In genomic region chr2:232443047-232443446, GRCh38 we compare ENCODE assay signal across 18 cellular contexts. TPM values are rescaled to one million over a fixed set of nuclear protein-coding genes. Genes with fewer than 3 reads are reported as not detected.
"Had no signal": no experiment of that assay in that cellular context is flagged by ENCODE, and none has a peak within 500 bp of the region (broad histone marks: within the 10 kb centered on the region; RNA-seq: fewer than 3 reads in every experiment).

No MANE protein-coding gene starts in this region.

RNA-seq across cellular contexts. Expression of gene ALPI, which starts 12.9 kb away (rescaled TPM):
- total RNA-seq: activated CD4-positive, alpha-beta memory T cell treated with anti-CD3 and anti-CD28 coated beads, Interleukin-2, amount 10 ng/mL, durations not matched to agents 7 days and 5 days; activated CD4-positive, alpha-beta T cell treated with anti-CD3 and anti-CD28 coated beads for 36 hours; activated CD4-positive, alpha-beta T cell treated with anti-CD3 and anti-CD28 coated beads, Interleukin-2, amount 10 ng/mL, durations not matched to agents 7 days and 5 days; activated CD8-positive, alpha-beta memory T cell treated with anti-CD3 and anti-CD28 coated beads, Interleukin-2, amount 10 ng/mL, durations not matched to agents 7 days and 5 days; activated CD8-positive, alpha-beta T cell treated with anti-CD3 and anti-CD28 coated beads, Interleukin-2, amount 10 ng/mL, durations not matched to agents 7 days and 5 days; activated naive CD8-positive, alpha-beta T cell treated with anti-CD3 and anti-CD28 coated beads, Interleukin-2, amount 10 ng/mL, durations not matched to agents 7 days and 5 days; activated T-helper 2 cell treated with anti-CD3 and anti-CD28 coated beads, Interferon-gamma antibody, Interleukin-2, Interleukin-4, amounts not matched to agents 10 μg/mL and 5 μg/mL and 100 μg/mL, durations not matched to agents 14 hours and 24 hours and 36 hours; aorta; astrocyte; body of pancreas; cardiac septum; T-cell; T-helper 1 cell treated with Interleukin-12 subunit alpha and Interleukin-12 subunit beta and Interleukin-4 antibody, amounts not matched to agents 30 ng/mL and 1 ng/mL, for 36 hours; T-helper 17 cell; T-helper 2 cell treated with Interferon-gamma antibody and Interleukin-4, amounts not matched to agents 100 ng/mL and 5 ng/mL, for 36 hours; WTC11 had no signal

RNA-seq across cellular contexts. Expression of gene ALPG, which starts 36.4 kb away (rescaled TPM):
- total RNA-seq: activated CD4-positive, alpha-beta memory T cell treated with anti-CD3 and anti-CD28 coated beads, Interleukin-2, amount 10 ng/mL, durations not matched to agents 7 days and 5 days; activated CD4-positive, alpha-beta T cell treated with anti-CD3 and anti-CD28 coated beads for 36 hours; activated CD4-positive, alpha-beta T cell treated with anti-CD3 and anti-CD28 coated beads, Interleukin-2, amount 10 ng/mL, durations not matched to agents 7 days and 5 days; activated CD8-positive, alpha-beta memory T cell treated with anti-CD3 and anti-CD28 coated beads, Interleukin-2, amount 10 ng/mL, durations not matched to agents 7 days and 5 days; activated CD8-positive, alpha-beta T cell treated with anti-CD3 and anti-CD28 coated beads, Interleukin-2, amount 10 ng/mL, durations not matched to agents 7 days and 5 days; activated naive CD8-positive, alpha-beta T cell treated with anti-CD3 and anti-CD28 coated beads, Interleukin-2, amount 10 ng/mL, durations not matched to agents 7 days and 5 days; activated T-helper 2 cell treated with anti-CD3 and anti-CD28 coated beads, Interferon-gamma antibody, Interleukin-2, Interleukin-4, amounts not matched to agents 10 μg/mL and 5 μg/mL and 100 μg/mL, durations not matched to agents 14 hours and 24 hours and 36 hours; aorta; body of pancreas; breast epithelium; cardiac septum; T-helper 1 cell treated with Interleukin-12 subunit alpha and Interleukin-12 subunit beta and Interleukin-4 antibody, amounts not matched to agents 30 ng/mL and 1 ng/mL, for 36 hours; T-helper 17 cell; T-helper 2 cell treated with Interferon-gamma antibody and Interleukin-4, amounts not matched to agents 100 ng/mL and 5 ng/mL, for 36 hours had no signal
- polyA plus RNA-seq: adipose tissue, aorta had no signal

RNA-seq across cellular contexts. Expression of gene ECEL1, which starts 44.6 kb away (rescaled TPM):
- total RNA-seq: activated CD4-positive, alpha-beta memory T cell treated with anti-CD3 and anti-CD28 coated beads, Interleukin-2, amount 10 ng/mL, durations not matched to agents 7 days and 5 days; activated CD4-positive, alpha-beta T cell treated with anti-CD3 and anti-CD28 coated beads, Interleukin-2, amount 10 ng/mL, durations not matched to agents 7 days and 5 days; activated CD8-positive, alpha-beta T cell treated with anti-CD3 and anti-CD28 coated beads, Interleukin-2, amount 10 ng/mL, durations not matched to agents 7 days and 5 days; activated naive CD8-positive, alpha-beta T cell treated with anti-CD3 and anti-CD28 coated beads, Interleukin-2, amount 10 ng/mL, durations not matched to agents 7 days and 5 days; T-helper 1 cell treated with Interleukin-12 subunit alpha and Interleukin-12 subunit beta and Interleukin-4 antibody, amounts not matched to agents 30 ng/mL and 1 ng/mL, for 36 hours; T-helper 17 cell had no signal
- polyA plus RNA-seq: aorta had no signal
